Comparison of ENCODE assay signal across 7 cellular contexts in the genomic region with DNA sequence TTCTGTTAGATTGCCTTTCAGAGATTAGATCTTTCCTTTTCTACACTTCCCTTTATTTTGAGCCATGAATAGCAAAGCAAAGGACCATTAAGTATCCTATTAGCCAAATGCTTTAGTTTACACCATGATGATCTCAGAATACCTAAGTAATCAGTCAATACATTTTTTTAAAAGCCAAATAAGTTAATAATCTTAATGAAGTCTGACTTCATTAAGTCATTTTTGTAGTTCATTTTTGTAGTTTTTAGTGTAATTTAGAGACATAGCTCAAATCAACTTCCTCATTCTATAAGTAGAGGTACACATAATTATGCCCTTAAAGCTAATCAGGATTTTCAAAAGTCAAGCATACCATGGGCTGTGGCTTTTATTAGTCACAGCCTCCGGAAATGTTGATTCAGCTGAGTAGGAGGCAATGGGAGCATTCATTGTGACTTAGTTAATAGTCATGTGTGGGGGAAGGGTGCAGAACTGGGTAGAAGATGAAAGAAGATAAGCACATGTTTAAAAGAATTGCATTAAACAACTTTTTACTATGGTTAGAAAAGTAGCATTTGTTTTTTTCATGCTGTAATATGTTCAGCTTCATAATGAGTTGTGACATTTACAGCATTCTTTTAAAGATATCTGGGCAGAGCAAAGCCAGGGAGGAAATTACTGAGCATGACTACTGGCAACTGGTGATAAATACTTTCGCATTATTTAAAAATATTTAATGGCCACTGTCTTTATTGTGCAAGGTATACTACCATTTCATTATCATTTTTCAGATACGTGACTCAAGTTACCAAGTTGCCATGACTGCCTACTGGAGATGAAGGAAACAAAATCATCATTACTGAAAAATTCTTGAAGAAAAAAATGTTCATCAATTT.
DNase-seq lines count a peak whose midpoint lies in the region; ATAC-seq and TF ChIP-seq lines count a peak whose summit lies in the region.

No MANE protein-coding gene starts in this region.

- no peaks in the 10 kb centered on the region for H4K20me1 ChIP-seq in OCI-LY3 (ENCODE audit: insufficient read depth, low read length)

- ATAC-seq in GM18517 (IDR thresholded peaks at IDR 0.05; ENCODE audit: unreplicated experiment) (peak; percentile 83), HG03060 (IDR thresholded peaks at IDR 0.05; ENCODE audit: low read depth, unreplicated experiment) (peak; percentile 79)

- H3K4me3 Mint-ChIP-seq in activated T-cell treated with anti-CD3 and anti-CD28 coated beads, Interleukin-2, amount 50 U/mL, for 24 hours, result no peak overlapping the region

- DNase-seq in activated T-cell treated with anti-CD3 and anti-CD28 coated beads, Interleukin-2, amount 50 U/mL, for 24 hours, result peak; percentile 69
- DNase-seq in glomerular visceral epithelial cell (ENCODE audit: extremely low spot score), result peak; percentile 82
- DNase-seq in stimulated activated CD4-positive, alpha-beta T cell treated with anti-CD3 and anti-CD28 coated beads, Interleukin-15, amount 100 ng/mL, for 48 hours (ENCODE audit: low read depth in 2 of 2), result peak; percentile 61 to 84
- no peak for DNase-seq in anterior cingulate cortex (lab: John Stamatoyannopoulos, UW)

- peak overlapping the region; percentile 60 for H3K4me2 ChIP-seq in OCI-LY3 (ENCODE audit: low read length)

- H3K36me3 ChIP-seq in OCI-LY3 (replicated peaks; ENCODE audit: low read depth, low read length), result no peaks in the 10 kb centered on the region

- TF ChIP-seq CTCF in OCI-LY3 (IDR thresholded peaks at IDR 0.05; ENCODE audit: low read depth, low read length), result no peak

- H3K4me1 Mint-ChIP-seq in activated T-cell treated with anti-CD3 and anti-CD28 coated beads, Interleukin-2, amount 50 U/mL, for 24 hours (ENCODE audit: low read depth), result peaks cover 20% of the 10 kb centered on the region

- H3K27me3 Mint-ChIP-seq in activated T-cell treated with anti-CD3 and anti-CD28 coated beads, Interleukin-2, amount 50 U/mL, for 24 hours, result no peaks in the 10 kb centered on the region

- no peaks in the 10 kb centered on the region for H3K9me3 ChIP-seq in OCI-LY3 (ENCODE audit: insufficient read depth, low read length)

- H3K9ac ChIP-seq in OCI-LY3 (ENCODE audit: low read length), result peak overlapping the region; percentile 38; the same call in 1 of the 2 replicates

- H3K36me3 Mint-ChIP-seq in activated T-cell treated with anti-CD3 and anti-CD28 coated beads, Interleukin-2, amount 50 U/mL, for 24 hours (ENCODE audit: low read depth), result peaks cover 4% of the 10 kb centered on the region

- H3K27ac Mint-ChIP-seq in activated T-cell treated with anti-CD3 and anti-CD28 coated beads, Interleukin-2, amount 50 U/mL, for 24 hours, result no peak overlapping the region

- peaks cover 69% of the 10 kb centered on the region for H3K4me1 ChIP-seq in OCI-LY3 (ENCODE audit: low read length)

- peaks cover 7% of the 10 kb centered on the region for H3K9me3 Mint-ChIP-seq in activated T-cell treated with anti-CD3 and anti-CD28 coated beads, Interleukin-2, amount 50 U/mL, for 24 hours

- H3K27me3 ChIP-seq in OCI-LY3 (ENCODE audit: low read depth, low read length), result peaks cover 1% of the 10 kb centered on the region; the same call in 1 of the 2 replicates

- H3K79me2 ChIP-seq in OCI-LY3 (ENCODE audit: low read length), result no peaks in the 10 kb centered on the region

- H3K4me3 ChIP-seq in OCI-LY3 (ENCODE audit: low read length), result peak overlapping the region; percentile 32

- H3K27ac ChIP-seq in OCI-LY3 (ENCODE audit: low read length), result peak overlapping the region; percentile 83

- 0 out of 2 replicates have a peak overlapping the region, but pooled peaks have one; percentile 4 for H2AFZ ChIP-seq in OCI-LY3 (ENCODE audit: low read depth, low read length)

Comparison
In these comparisons a context has a peak if more than half of its experiments do, and no peak if none do; other contexts are left out.
1. DNase-seq: peak in activated T-cell treated with anti-CD3 and anti-CD28 coated beads, Interleukin-2, amount 50 U/mL, for 24 hours (single experiment), glomerular visceral epithelial cell (single experiment) and stimulated activated CD4-positive, alpha-beta T cell treated with anti-CD3 and anti-CD28 coated beads, Interleukin-15, amount 100 ng/mL, for 48 hours (2 of 2); none in anterior cingulate cortex (0 of 58).